ENCODE assay signal across 16 cellular contexts in the genomic region with DNA sequence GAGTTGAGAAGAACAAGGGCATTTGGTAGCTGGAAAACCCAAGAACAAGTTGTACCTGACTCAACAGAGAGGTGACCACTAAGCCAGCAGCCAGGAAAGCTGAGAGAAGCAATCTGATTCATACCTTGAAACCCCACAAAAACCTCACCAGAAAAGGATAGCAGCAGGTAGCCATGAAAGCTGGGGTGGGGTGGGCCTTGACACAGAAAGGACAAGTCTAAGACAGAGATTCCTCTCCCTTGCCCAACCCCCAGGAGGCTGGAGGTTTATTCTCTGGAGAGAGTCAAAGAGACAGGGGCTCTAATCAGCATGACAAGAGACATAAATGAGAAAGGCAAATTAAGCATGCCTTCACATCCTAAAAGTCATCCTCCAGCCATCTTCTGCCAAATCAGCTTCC.
DNase-seq lines count a peak whose midpoint lies in the region; ATAC-seq, FAIRE-seq and TF ChIP-seq lines count a peak whose summit lies in the region.
"Had no signal": no experiment of that assay in that cellular context is flagged by ENCODE, and none has a peak within 500 bp of the region (broad histone marks: within the 10 kb centered on the region; RNA-seq: fewer than 3 reads in every experiment).

No MANE protein-coding gene starts in this region.

- H3K36me3 ChIP-seq in HUES64 (ENCODE audit: insufficient read depth, low read length): no peaks in the 10 kb centered on the region
- H3K36me3 ChIP-seq in iPS-15b (ENCODE audit: control insufficient read depth, insufficient read depth, low read length): no peaks in the 10 kb centered on the region
- no peaks in the 10 kb centered on the region for H3K36me3 ChIP-seq in CD8-positive, alpha-beta T cell (ENCODE audit: insufficient read depth, low read length)

- FAIRE-seq in GM12891 (lab: Jason Lieb, UNC): peak; percentile 83

- no peak overlapping the region for H3K4me3 Mint-ChIP-seq in CD8-positive, alpha-beta T cell
- H3K4me3 Mint-ChIP-seq: naive thymus-derived CD4-positive, alpha-beta T cell had no signal

- no peaks in the 10 kb centered on the region for H3K9me3 Mint-ChIP-seq in CD8-positive, alpha-beta T cell
- H3K9me3 Mint-ChIP-seq: naive thymus-derived CD4-positive, alpha-beta T cell had no signal

- peak; percentile 41 for ATAC-seq in GM21825 (IDR thresholded peaks at IDR 0.05; ENCODE audit: unreplicated experiment)
- no peak for ATAC-seq in CD8-positive, alpha-beta T cell
- ATAC-seq in HG03196 (IDR thresholded peaks at IDR 0.05; ENCODE audit: unreplicated experiment): no peak
- ATAC-seq: naive thymus-derived CD4-positive, alpha-beta T cell; stimulated activated naive CD8-positive, alpha-beta T cell treated with anti-CD3 and anti-CD28 coated beads, Interleukin-15, Interleukin-2, amounts not matched to agents 100 U/mL and 50 U/mL, for 24 hours had no signal

- H3K27me3 Mint-ChIP-seq in CD8-positive, alpha-beta T cell (ENCODE audit: low read depth): peaks cover 6% of the 10 kb centered on the region

- no peaks in the 10 kb centered on the region for H3K9me3 ChIP-seq in HUES64 (ENCODE audit: insufficient read depth, low read depth, low read length)
- no peaks in the 10 kb centered on the region for H3K9me3 ChIP-seq in iPS-15b (ENCODE audit: control insufficient read depth, insufficient read depth, low read length)
- H3K9me3 ChIP-seq in CD8-positive, alpha-beta T cell (ENCODE audit: low read length): no peaks in the 10 kb centered on the region

- H3K4me3 ChIP-seq in HUES64 (ENCODE audit: low read length) (peak overlapping the region; percentile 24), iPS-15b (ENCODE audit: low read depth, low read length) (peak overlapping the region; percentile 2)
- H3K4me3 ChIP-seq in CD8-positive, alpha-beta T cell (ENCODE audit: low read depth, low read length): no peak overlapping the region

- H3K4me1 ChIP-seq in HUES64 (ENCODE audit: insufficient read depth, low read length): peaks cover 50% of the 10 kb centered on the region
- peaks cover 27% of the 10 kb centered on the region for H3K4me1 ChIP-seq in iPS-15b (ENCODE audit: control insufficient read depth, insufficient read depth, low read length)
- H3K4me1 ChIP-seq in CD8-positive, alpha-beta T cell (ENCODE audit: insufficient read depth, low read length): no peaks in the 10 kb centered on the region

- no peak for DNase-seq in GM12891 (ENCODE audit: insufficient read length, low spot score)
- no peak for DNase-seq in CD8-positive, alpha-beta T cell
- DNase-seq in DMS79 treated with DMSO at 0.1 percent for 48 hours (lab: John Stamatoyannopoulos, UW): no peak
- no peak for DNase-seq in RPMI8226
- DNase-seq: activated T-cell treated with anti-CD3 and anti-CD28 coated beads, Interleukin-2, amount 50 U/mL, for 1 hour; DMS53; naive thymus-derived CD4-positive, alpha-beta T cell; NCI-H226; retina; stimulated activated CD4-positive, alpha-beta T cell treated with anti-CD3 and anti-CD28 coated beads, Interleukin-4, amount 100 ng/mL, for 24 hours; stimulated activated naive CD8-positive, alpha-beta T cell treated with anti-CD3 and anti-CD28 coated beads, Interleukin-15, Interleukin-2, amounts not matched to agents 100 U/mL and 50 U/mL, for 24 hours had no signal

- H3K27ac Mint-ChIP-seq in CD8-positive, alpha-beta T cell: no peak overlapping the region
- H3K27ac Mint-ChIP-seq: naive thymus-derived CD4-positive, alpha-beta T cell had no signal

- POLR2A ChIA-PET in CD8-positive, alpha-beta T cell (lab: Charles Lee): no interaction called here

- CTCF ChIA-PET in CD8-positive, alpha-beta T cell (lab: Charles Lee): no interaction called here

- no peaks in the 10 kb centered on the region for H3K36me3 Mint-ChIP-seq in CD8-positive, alpha-beta T cell
- H3K36me3 Mint-ChIP-seq: naive thymus-derived CD4-positive, alpha-beta T cell had no signal

- no peaks in the 10 kb centered on the region for H3K4me1 Mint-ChIP-seq in CD8-positive, alpha-beta T cell (ENCODE audit: low read depth)
- H3K4me1 Mint-ChIP-seq: naive thymus-derived CD4-positive, alpha-beta T cell had no signal

- intact Hi-C loops in CD8-positive, alpha-beta T cell (cut with DNase I, micrococcal nuclease): no loop called here

- H3K27me3 ChIP-seq in HUES64 (ENCODE audit: insufficient read depth, low read length): no peaks in the 10 kb centered on the region
- H3K27me3 ChIP-seq in iPS-15b (ENCODE audit: control insufficient read depth, insufficient read depth, low read length): no peaks in the 10 kb centered on the region
- H3K27me3 ChIP-seq in CD8-positive, alpha-beta T cell (ENCODE audit: insufficient read depth, low read length): no peaks in the 10 kb centered on the region

- TF ChIP-seq POLR2A in GM12891 (IDR thresholded peaks at IDR 0.05; ENCODE audit: low read depth, low read length): no peak

- H3K9ac ChIP-seq in HUES64 (ENCODE audit: low read depth, low read length): peak overlapping the region; percentile 23; the same call in 1 of the 2 replicates
- no peak overlapping the region for H3K9ac ChIP-seq in iPS-15b (ENCODE audit: low read depth, low read length)

- peak overlapping the region; percentile 93 for H3K27ac ChIP-seq in HUES64 (ENCODE audit: low read depth, low read length)
- no peak overlapping the region for H3K27ac ChIP-seq in CD8-positive, alpha-beta T cell (ENCODE audit: low read depth, low read length)
- H3K27ac ChIP-seq: HL-60 had no signal

- TF ChIP-seq CTCF in CD8-positive, alpha-beta T cell (IDR thresholded peaks at IDR 0.05): no peak

TF ChIP-seq in GM12891, 5 proteins besides CTCF, POLR2A, EP300 and RAD21:
- TF ChIP-seq POLR2AphosphoS5 (IDR thresholded peaks at IDR 0.05; ENCODE audit: low read depth, low read length): no peak
- TF ChIP-seq TAF1 (IDR thresholded peaks at IDR 0.05; ENCODE audit: low read depth, low read length): no peak
- no peak for TF ChIP-seq POU2F2 (IDR thresholded peaks at IDR 0.05; ENCODE audit: low read depth, low read length)
- TF ChIP-seq SPI1 (IDR thresholded peaks at IDR 0.05; ENCODE audit: low read depth, low read length): no peak
- TF ChIP-seq PAX5 (IDR thresholded peaks at IDR 0.05; ENCODE audit: insufficient read depth, low read length, severe bottlenecking): no peak
